Comparison of ENCODE assay signal across 8 cellular contexts in the genomic region with DNA sequence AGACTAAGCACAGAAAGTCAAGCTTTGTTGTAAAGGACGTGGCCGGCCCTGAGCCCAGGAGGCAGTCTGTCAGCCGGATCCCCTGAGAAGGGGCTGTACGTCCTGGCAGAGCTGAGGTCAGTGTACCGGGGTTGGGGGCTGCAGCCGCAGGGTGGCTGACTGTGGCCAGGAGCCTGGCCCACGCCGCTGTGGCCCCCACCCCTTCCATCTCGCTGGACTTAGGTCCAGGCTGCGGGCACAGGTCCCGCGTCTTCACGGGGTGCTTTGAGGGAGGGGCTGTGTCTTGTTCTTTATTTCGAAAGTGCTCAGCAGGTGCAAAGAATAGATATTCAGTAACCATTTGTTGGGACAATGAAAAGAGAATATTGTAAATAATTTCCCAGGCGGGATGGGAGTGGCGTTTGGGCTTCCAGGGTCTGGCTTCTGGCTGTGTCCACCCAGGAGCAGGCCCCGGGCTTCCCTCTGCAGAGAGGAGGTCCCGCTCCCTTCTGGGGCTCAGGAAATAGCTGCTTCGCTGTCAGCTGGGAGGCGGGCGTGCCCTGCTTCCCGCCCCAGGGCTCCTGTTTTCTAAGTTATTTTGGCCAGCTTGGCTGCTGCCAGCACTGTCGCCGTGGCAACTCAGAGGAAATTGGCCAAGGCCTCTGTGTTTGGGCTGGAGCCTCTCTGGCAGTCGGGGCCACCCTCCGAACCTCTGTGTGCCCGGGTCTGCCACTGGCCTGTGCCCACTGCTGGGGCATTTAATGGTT. TPM values are rescaled to one million over a fixed set of nuclear protein-coding genes. Genes with fewer than 3 reads are reported as not detected.
A peak's percentile ranks its signal among the peaks of the same experiment; 100 is the strongest.
DNase-seq lines count a peak whose midpoint lies in the region; ATAC-seq and TF ChIP-seq lines count a peak whose summit lies in the region.

No MANE protein-coding gene starts in this region.

- peaks cover 5% of the 10 kb centered on the region for H3K9me3 Mint-ChIP-seq in neural crest cell

- H3K27ac ChIP-seq in RWPE1 = peak overlapping the region; percentile 71

- TF ChIP-seq CTCF in RWPE1 (conservative IDR thresholded peaks at IDR 0.05; ENCODE audit: low read depth) (no peak), epithelial cell of esophagus (IDR thresholded peaks at IDR 0.05; ENCODE audit: insufficient read depth, low read depth, low read length, missing control alignments) (no peak), neural crest cell (conservative IDR thresholded peaks at IDR 0.05) (no peak)

- no peak overlapping the region for H3K4me3 ChIP-seq in epithelial cell of esophagus (ENCODE audit: low read length)

- peaks cover 42% of the 10 kb centered on the region for H3K4me1 Mint-ChIP-seq in neural crest cell

- CTCF ChIA-PET in RWPE1 (lab: Yijun Ruan, JAX) = interaction anchor here (0.9 to 1.0 kb wide), 2 partner anchors 12 to 126 kb away, joined by 3 read pairs; no protein-coding TSS in a partner anchor

- H3K4me3 Mint-ChIP-seq in neural crest cell = peak overlapping the region; percentile 64

- ATAC-seq in HG03521 (IDR thresholded peaks at IDR 0.05; ENCODE audit: unreplicated experiment) (no peak), HG02970 (IDR thresholded peaks at IDR 0.05; ENCODE audit: low FRiP score, unreplicated experiment) (no peak)

- no peaks in the 10 kb centered on the region for H3K36me3 Mint-ChIP-seq in neural crest cell (ENCODE audit: low read depth)

- peak; percentile 32 for DNase-seq in Daoy (ENCODE audit: low read depth)
- DNase-seq in RWPE1 (ENCODE audit: low spot score) = peak; percentile 67
- DNase-seq in epithelial cell of esophagus (ENCODE audit: low read depth) = peak; percentile 5
- DNase-seq in neural crest cell (ENCODE audit: low read depth, low spot score) = no peak
- DNase-seq in DMS53 treated with DMSO at 0.1 percent for 48 hours (lab: John Stamatoyannopoulos, UW; ENCODE audit: unreplicated experiment) = no peak
- no peak for DNase-seq in KG1 (lab: John Stamatoyannopoulos, UW)

- peaks cover 29% of the 10 kb centered on the region for H3K27me3 Mint-ChIP-seq in neural crest cell (ENCODE audit: low read depth)

- no peak overlapping the region for H3K27ac Mint-ChIP-seq in neural crest cell (ENCODE audit: unreplicated experiment)

- POLR2A ChIA-PET in RWPE1 (lab: Yijun Ruan, JAX; ENCODE audit: low non-redundant PET) = no interaction called here

RNA-seq across cellular contexts. Expression of a gene that starts 7.4 kb away (rescaled TPM):
- 1.5 and 2.1 TPM in 2 replicates for total RNA-seq in Daoy (2014; rRNA removed; shearing (Covaris generic))
- total RNA-seq in neural crest cell = 2.2 and 2.4 TPM in 2 replicates

Comparison
In these comparisons a context has a peak if more than half of its experiments do, and no peak if none do; other contexts are left out.
1. DNase-seq: peak in Daoy (single experiment), RWPE1 (single experiment) and epithelial cell of esophagus (single experiment); none in neural crest cell (single experiment), DMS53 treated with DMSO at 0.1 percent for 48 hours (single experiment) and KG1 (single experiment).